ENCODE assay signal across 22 cellular contexts in the genomic region with DNA sequence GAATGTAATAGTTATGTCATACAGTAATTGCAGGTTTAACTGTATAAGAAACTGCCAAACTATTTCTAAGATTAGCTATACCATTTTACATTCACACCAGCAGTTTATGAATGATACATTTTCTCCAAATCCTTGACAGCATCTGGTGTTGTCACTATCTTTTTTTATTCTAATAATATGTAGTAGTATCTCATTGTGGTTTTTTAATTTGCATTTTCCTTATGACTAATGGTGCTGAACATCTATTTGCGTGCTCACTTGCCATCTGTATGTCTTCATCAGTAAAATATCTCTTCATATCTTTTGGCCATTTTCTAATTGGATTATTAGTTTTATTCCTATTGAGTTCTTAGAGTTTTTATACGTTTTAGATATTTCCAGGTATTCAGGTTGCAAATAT.
DNase-seq lines count a peak whose midpoint lies in the region; ATAC-seq, FAIRE-seq and TF ChIP-seq lines count a peak whose summit lies in the region.
"Had no signal": no experiment of that assay in that cellular context is flagged by ENCODE, and none has a peak within 500 bp of the region (broad histone marks: within the 10 kb centered on the region; RNA-seq: fewer than 3 reads in every experiment).

No MANE protein-coding gene starts in this region.

- FAIRE-seq in GM12878 (lab: Jason Lieb, UNC), result no peak
- FAIRE-seq: A549, D721Med, G401.6, GM12892, GM18507 had no signal

- no peak overlapping the region for H3K9ac ChIP-seq in GM12878 (ENCODE audit: control insufficient read depth, insufficient read depth, low read length)
- no peak overlapping the region for H3K9ac ChIP-seq in neural progenitor cell
- H3K9ac ChIP-seq: BLaER1 treated with 17β-estradiol and CSF1 and Interleukin-3, amounts not matched to agents 10 nM and 100 nM had no signal

- H3K4me2 ChIP-seq in GM12878 (ENCODE audit: control insufficient read depth, insufficient read depth) (no peak overlapping the region), neural progenitor cell (no peak overlapping the region)
- H3K4me2 ChIP-seq: A549; BLaER1 treated with 17β-estradiol and CSF1 and Interleukin-3, amounts not matched to agents 10 nM and 100 nM had no signal

- H2AFZ ChIP-seq in GM12878 (ENCODE audit: control insufficient read depth, low read depth, low read length) (no peak overlapping the region), neural progenitor cell (replicated peaks) (no peak overlapping the region)

- 32% methylated on average over 2 of the region's 2 CpGs for WGBS in GM12878 (ENCODE audit: insufficient coverage, insufficient replicate concordance, low lambda C conversion rate, missing lambda C conversion rate)

- no TSS peak for BruUV-seq in GM12878 (replicated peaks; lab: Mats Ljungman, UMichigan)

- in situ Hi-C loops in GM12878 (cut with MboI), result no loop called here

- ATAC-seq in GM18519 (IDR thresholded peaks at IDR 0.05; ENCODE audit: low FRiP score, unreplicated experiment) (peak; percentile 69), HG02885 (IDR thresholded peaks at IDR 0.05; ENCODE audit: poor library complexity, unreplicated experiment) (peak; percentile 62), GM12878 (no peak), HG02973 (IDR thresholded peaks at IDR 0.05; ENCODE audit: unreplicated experiment) (no peak), HG03432 (IDR thresholded peaks at IDR 0.05; ENCODE audit: unreplicated experiment) (no peak)
- ATAC-seq: A549; CD8-positive, alpha-beta T cell had no signal

- DNase-seq in GM12878 (ENCODE audit: low read depth, low spot score), result no peak
- no peak for DNase-seq in neural progenitor cell (ENCODE audit: low spot score)
- DNase-seq: AML-193; Caco-2; Calu3; CD4-positive, alpha-beta T cell; CD8-positive, alpha-beta T cell; DMS79 treated with DMSO at 0.1 percent for 48 hours; GF-D8 had no signal

- no peaks in the 10 kb centered on the region for H3K27me3 ChIP-seq in GM12878 (replicated peaks in 1 of 2; ENCODE audit: control insufficient read depth in 2 of 2, insufficient read depth in 2 of 2, low read length in 1 of 2)
- no peaks in the 10 kb centered on the region for H3K27me3 ChIP-seq in neural progenitor cell
- H3K27me3 ChIP-seq: BLaER1 treated with 17β-estradiol and CSF1 and Interleukin-3, amounts not matched to agents 10 nM and 100 nM had no signal

- intact Hi-C loops in GM12878 (cut with micrococcal nuclease; ENCODE audit: unreplicated experiment), result no loop called here

- H3K36me3 ChIP-seq in GM12878 (ENCODE audit: control insufficient read depth in 2 of 2, insufficient read depth in 2 of 2, low read length in 1 of 2), result no peaks in the 10 kb centered on the region
- peaks cover 10% of the 10 kb centered on the region for H3K36me3 ChIP-seq in neural progenitor cell
- H3K36me3 ChIP-seq: BLaER1 treated with 17β-estradiol and CSF1 and Interleukin-3, amounts not matched to agents 10 nM and 100 nM had no signal

- H3K79me2 ChIP-seq in GM12878 (ENCODE audit: control insufficient read depth, insufficient read depth, low read length) (no peaks in the 10 kb centered on the region), neural progenitor cell (ENCODE audit: low read depth) (no peaks in the 10 kb centered on the region)

- H3K9me3 ChIP-seq in GM12878 (replicated peaks; ENCODE audit: control insufficient read depth, insufficient read depth, low read length) (no peaks in the 10 kb centered on the region; the same call in 2 of the 3 replicates), neural progenitor cell (ENCODE audit: low read depth) (peaks cover 8% of the 10 kb centered on the region)
- H3K9me3 ChIP-seq: A549 had no signal

- H3K4me1 ChIP-seq in GM12878 (ENCODE audit: control insufficient read depth, insufficient read depth, low read length) (no peaks in the 10 kb centered on the region), neural progenitor cell (no peaks in the 10 kb centered on the region)
- H3K4me1 ChIP-seq: A549; BLaER1 treated with 17β-estradiol and CSF1 and Interleukin-3, amounts not matched to agents 10 nM and 100 nM; Caco-2 had no signal

- RAD21 ChIA-PET in GM12878 (lab: Charles Lee; ENCODE audit: unreplicated experiment), result no interaction called here

- TF ChIP-seq CTCF in GM12878 (IDR thresholded peaks at IDR 0.05 in 2 of 3, conservative IDR thresholded peaks at IDR 0.05 in 1 of 3; ENCODE audit: control insufficient read depth in 2 of 3, extremely low read depth in 1 of 3, insufficient read depth in 1 of 3, low read depth in 3 of 3, low read length in 3 of 3) (no peak), neural progenitor cell (IDR thresholded peaks at IDR 0.05) (no peak)

- no peaks in the 10 kb centered on the region for H3K4me1 Mint-ChIP-seq in neural progenitor cell
- H3K4me1 Mint-ChIP-seq: B cell had no signal

- H3K27ac ChIP-seq in GM12878 (ENCODE audit: control insufficient read depth, insufficient read depth), result no peak overlapping the region
- no peak overlapping the region for H3K27ac ChIP-seq in neural progenitor cell
- H3K27ac ChIP-seq: 22Rv1; A549; BLaER1 treated with 17β-estradiol and CSF1 and Interleukin-3, amounts not matched to agents 10 nM and 100 nM; C4-2B had no signal

- H3K27ac Mint-ChIP-seq in neural progenitor cell, result no peak overlapping the region
- H3K27ac Mint-ChIP-seq: B cell; CD4-positive, alpha-beta T cell; CD8-positive, alpha-beta T cell had no signal

- no peak for TF ChIP-seq EP300 in GM12878 (IDR thresholded peaks at IDR 0.05; ENCODE audit: borderline replicate concordance in 1 of 2, control insufficient read depth in 1 of 2, low read depth in 2 of 2, low read length in 2 of 2)

- CTCF ChIA-PET in GM12878 (lab: Yijun Ruan, JAX), result no interaction called here

- H3K4me3 ChIP-seq in GM12878, result no peak overlapping the region
- no peak overlapping the region for H3K4me3 ChIP-seq in neural progenitor cell
- H3K4me3 ChIP-seq: A549; BLaER1 treated with 17β-estradiol and CSF1 and Interleukin-3, amounts not matched to agents 10 nM and 100 nM had no signal

- no peak for TF ChIP-seq POLR2A in GM12878 (IDR thresholded peaks at IDR 0.05; ENCODE audit: low read depth, low read length)

- H3F3A ChIP-seq in neural progenitor cell (ENCODE audit: low read depth), result no peaks in the 10 kb centered on the region

- H3K4me3 Mint-ChIP-seq in neural progenitor cell, result no peak overlapping the region
- H3K4me3 Mint-ChIP-seq: B cell; CD4-positive, alpha-beta T cell; CD8-positive, alpha-beta T cell had no signal

- H4K20me1 ChIP-seq in GM12878 (ENCODE audit: control insufficient read depth, insufficient read depth), result no peaks in the 10 kb centered on the region
- H4K20me1 ChIP-seq in neural progenitor cell (ENCODE audit: low read depth), result no peaks in the 10 kb centered on the region
- H4K20me1 ChIP-seq: BLaER1 treated with 17β-estradiol and CSF1 and Interleukin-3, amounts not matched to agents 10 nM and 100 nM had no signal

- POLR2A ChIA-PET in GM12878 (lab: Charles Lee), result no interaction called here

- H3K9me3 Mint-ChIP-seq in neural progenitor cell, result peaks cover 8% of the 10 kb centered on the region

- SMC1A ChIA-PET in GM12878 (lab: Charles Lee; ENCODE audit: uncharacterized antibody, unreplicated experiment), result no interaction called here

- TF ChIP-seq RAD21 in GM12878 (IDR thresholded peaks at IDR 0.05; ENCODE audit: insufficient read depth, low read depth, low read length), result no peak

- no peaks in the 10 kb centered on the region for H3K36me3 Mint-ChIP-seq in neural progenitor cell
- H3K36me3 Mint-ChIP-seq: CD8-positive, alpha-beta T cell had no signal

- H3K27me3 Mint-ChIP-seq in neural progenitor cell (ENCODE audit: insufficient read depth, low read depth), result no peaks in the 10 kb centered on the region
- H3K27me3 Mint-ChIP-seq: B cell; CD4-positive, alpha-beta T cell had no signal

TF ChIP-seq in GM12878, 131 proteins besides CTCF, POLR2A, EP300 and RAD21 (continues in another document):
- TF ChIP-seq JUNB (IDR thresholded peaks at IDR 0.05) (peak; percentile 11; the same call in 1 of the 2 replicates), ZNF274 (IDR thresholded peaks at IDR 0.05; ENCODE audit: insufficient read depth, insufficient read length) (no peak), E4F1 (IDR thresholded peaks at IDR 0.05; ENCODE audit: borderline replicate concordance, partially characterized antibody) (no peak), BCL11A (IDR thresholded peaks at IDR 0.05; ENCODE audit: low read depth, low read length) (no peak), NR2F1 (conservative IDR thresholded peaks at IDR 0.05) (no peak), CEBPB (IDR thresholded peaks at IDR 0.05; ENCODE audit: borderline replicate concordance in 1 of 2, low read depth in 2 of 2, low read length in 2 of 2) (no peak), SIN3A (IDR thresholded peaks at IDR 0.05; ENCODE audit: low read depth, low read length) (no peak)

Comparison
In these comparisons a context has a peak if more than half of its experiments do, and no peak if none do; other contexts are left out.
1. ATAC-seq: peak in GM18519 (single experiment) and HG02885 (single experiment); none in GM12878 (single experiment), HG02973 (single experiment) and HG03432 (single experiment).